In the genomic region with DNA sequence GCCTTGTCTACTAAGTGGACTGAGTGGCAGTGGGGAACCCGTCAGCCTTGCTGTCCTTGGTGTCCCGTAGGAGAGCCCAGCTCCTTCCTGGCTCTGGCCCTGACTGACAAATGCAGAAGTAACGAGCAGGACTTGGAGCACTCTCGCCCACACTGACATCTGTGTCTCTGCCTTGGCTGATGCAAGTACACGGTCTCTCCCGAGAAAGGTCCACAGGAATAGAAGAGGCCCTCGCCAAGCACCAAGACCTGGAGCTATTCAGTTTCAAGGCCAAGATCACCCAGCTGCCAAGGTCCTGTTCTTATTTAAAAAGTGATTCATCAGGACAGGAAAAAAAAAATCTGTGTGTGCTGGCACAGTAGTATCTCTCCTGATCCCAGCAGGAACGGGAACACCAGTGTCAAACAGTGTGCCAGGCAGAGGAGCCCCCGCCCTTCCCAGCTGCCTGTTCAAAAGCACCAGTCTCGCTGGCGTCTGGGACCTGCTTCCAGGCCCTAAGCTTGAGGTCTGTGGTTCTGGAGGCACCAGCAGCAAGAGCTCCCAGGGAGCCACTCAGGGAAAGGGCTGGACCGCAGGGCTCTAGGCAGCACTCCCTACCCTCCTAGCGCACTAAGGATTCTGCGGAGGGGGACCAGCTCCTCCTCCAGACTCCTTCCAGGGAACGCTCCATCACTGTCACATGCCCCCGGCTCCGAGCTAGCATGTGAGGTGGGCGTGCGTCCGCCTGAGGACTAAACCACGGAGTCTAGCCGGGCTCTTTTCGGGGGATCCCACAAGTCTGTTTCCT, we compare ENCODE assay signal across 1 cellular context.
TF ChIP-seq lines count a peak whose summit lies in the region.

No MANE protein-coding gene starts in this region.

TF ChIP-seq in GM23338, 12 proteins besides CTCF, POLR2A, EP300 and RAD21:
- TF ChIP-seq, protein P1, sequence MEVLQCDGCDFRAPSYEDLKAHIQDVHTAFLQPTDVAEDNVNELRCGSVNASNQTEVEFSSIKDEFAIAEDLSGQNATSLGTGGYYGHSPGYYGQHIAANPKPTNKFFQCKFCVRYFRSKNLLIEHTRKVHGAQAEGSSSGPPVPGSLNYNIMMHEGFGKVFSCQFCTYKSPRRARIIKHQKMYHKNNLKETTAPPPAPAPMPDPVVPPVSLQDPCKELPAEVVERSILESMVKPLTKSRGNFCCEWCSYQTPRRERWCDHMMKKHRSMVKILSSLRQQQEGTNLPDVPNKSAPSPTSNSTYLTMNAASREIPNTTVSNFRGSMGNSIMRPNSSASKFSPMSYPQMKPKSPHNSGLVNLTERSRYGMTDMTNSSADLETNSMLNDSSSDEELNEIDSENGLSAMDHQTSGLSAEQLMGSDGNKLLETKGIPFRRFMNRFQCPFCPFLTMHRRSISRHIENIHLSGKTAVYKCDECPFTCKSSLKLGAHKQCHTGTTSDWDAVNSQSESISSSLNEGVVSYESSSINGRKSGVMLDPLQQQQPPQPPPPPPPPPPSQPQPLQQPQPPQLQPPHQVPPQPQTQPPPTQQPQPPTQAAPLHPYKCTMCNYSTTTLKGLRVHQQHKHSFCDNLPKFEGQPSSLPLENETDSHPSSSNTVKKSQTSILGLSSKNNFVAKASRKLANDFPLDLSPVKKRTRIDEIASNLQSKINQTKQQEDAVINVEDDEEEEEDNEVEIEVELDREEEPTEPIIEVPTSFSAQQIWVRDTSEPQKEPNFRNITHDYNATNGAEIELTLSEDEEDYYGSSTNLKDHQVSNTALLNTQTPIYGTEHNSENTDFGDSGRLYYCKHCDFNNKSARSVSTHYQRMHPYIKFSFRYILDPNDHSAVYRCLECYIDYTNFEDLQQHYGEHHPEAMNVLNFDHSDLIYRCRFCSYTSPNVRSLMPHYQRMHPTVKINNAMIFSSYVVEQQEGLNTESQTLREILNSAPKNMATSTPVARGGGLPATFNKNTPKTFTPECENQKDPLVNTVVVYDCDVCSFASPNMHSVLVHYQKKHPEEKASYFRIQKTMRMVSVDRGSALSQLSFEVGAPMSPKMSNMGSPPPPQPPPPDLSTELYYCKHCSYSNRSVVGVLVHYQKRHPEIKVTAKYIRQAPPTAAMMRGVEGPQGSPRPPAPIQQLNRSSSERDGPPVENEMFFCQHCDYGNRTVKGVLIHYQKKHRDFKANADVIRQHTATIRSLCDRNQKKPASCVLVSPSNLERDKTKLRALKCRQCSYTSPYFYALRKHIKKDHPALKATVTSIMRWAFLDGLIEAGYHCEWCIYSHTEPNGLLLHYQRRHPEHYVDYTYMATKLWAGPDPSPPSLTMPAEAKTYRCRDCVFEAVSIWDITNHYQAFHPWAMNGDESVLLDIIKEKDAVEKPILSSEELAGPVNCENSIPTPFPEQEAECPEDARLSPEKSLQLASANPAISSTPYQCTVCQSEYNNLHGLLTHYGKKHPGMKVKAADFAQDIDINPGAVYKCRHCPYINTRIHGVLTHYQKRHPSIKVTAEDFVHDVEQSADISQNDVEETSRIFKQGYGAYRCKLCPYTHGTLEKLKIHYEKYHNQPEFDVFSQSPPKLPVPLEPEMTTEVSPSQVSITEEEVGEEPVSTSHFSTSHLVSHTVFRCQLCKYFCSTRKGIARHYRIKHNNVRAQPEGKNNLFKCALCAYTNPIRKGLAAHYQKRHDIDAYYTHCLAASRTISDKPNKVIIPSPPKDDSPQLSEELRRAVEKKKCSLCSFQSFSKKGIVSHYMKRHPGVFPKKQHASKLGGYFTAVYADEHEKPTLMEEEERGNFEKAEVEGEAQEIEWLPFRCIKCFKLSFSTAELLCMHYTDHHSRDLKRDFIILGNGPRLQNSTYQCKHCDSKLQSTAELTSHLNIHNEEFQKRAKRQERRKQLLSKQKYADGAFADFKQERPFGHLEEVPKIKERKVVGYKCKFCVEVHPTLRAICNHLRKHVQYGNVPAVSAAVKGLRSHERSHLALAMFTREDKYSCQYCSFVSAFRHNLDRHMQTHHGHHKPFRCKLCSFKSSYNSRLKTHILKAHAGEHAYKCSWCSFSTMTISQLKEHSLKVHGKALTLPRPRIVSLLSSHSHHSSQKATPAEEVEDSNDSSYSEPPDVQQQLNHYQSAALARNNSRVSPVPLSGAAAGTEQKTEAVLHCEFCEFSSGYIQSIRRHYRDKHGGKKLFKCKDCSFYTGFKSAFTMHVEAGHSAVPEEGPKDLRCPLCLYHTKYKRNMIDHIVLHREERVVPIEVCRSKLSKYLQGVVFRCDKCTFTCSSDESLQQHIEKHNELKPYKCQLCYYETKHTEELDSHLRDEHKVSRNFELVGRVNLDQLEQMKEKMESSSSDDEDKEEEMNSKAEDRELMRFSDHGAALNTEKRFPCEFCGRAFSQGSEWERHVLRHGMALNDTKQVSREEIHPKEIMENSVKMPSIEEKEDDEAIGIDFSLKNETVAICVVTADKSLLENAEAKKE (CRISPR knock-in tag; IDR thresholded peaks at IDR 0.05): no peak
- TF ChIP-seq JUNB (IDR thresholded peaks at IDR 0.05; ENCODE audit: unreplicated experiment) (no peak), ZNF114 (CRISPR knock-in tag; IDR thresholded peaks at IDR 0.05) (no peak), EZH2 (IDR thresholded peaks at IDR 0.05; ENCODE audit: low read depth, unreplicated experiment) (no peak), POLR2AphosphoS5 (IDR thresholded peaks at IDR 0.05; ENCODE audit: low read depth) (no peak), ETS1 (IDR thresholded peaks at IDR 0.05) (no peak), REST (IDR thresholded peaks at IDR 0.05; ENCODE audit: unreplicated experiment) (no peak), ZNF331 (CRISPR knock-in tag; IDR thresholded peaks at IDR 0.05; ENCODE audit: low read depth) (no peak), NANOG (IDR thresholded peaks at IDR 0.05; ENCODE audit: borderline replicate concordance) (no peak), STAT1 (IDR thresholded peaks at IDR 0.05; ENCODE audit: unreplicated experiment) (no peak)
